ENCODE assay signal across 8 cellular contexts in the genomic region with DNA sequence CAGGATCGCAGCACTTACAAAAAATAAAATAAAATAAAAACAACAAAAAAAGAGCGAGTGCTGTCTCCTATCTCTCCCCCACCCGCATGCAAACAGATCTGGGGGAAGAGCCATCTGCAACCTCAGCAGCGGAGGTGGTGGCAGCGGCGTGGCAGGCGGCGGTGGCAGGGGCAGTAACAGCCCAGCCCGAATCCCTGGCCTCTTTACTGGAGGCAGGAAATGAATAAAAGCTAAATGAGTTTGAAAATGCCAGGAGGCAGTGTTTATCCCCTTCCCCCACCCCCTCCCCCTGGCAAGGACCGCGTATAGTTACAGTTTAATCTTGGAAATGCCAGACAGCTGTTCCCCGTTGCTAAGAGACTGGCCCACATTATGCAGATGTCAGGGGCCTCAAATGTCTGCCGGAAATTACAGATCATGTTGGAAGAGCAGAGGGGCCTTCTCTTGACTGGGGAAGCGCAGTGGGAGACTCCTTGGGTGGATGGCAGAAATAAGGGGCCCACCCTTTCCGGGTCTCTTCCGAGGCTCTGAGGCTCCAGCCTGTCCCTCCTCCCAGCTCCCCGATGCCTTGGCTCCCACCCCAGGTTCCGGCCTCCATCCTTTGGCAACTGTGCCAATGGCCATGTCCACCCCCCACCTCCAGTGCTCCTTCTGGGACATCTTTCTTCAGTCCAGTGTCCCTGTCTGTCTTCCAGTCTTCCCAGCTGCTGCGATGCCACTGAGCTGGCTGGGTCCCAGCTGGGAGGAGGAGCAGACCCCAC.
DNase-seq lines count a peak whose midpoint lies in the region; ATAC-seq and TF ChIP-seq lines count a peak whose summit lies in the region.

No MANE protein-coding gene starts in this region.

- TF ChIP-seq RAD21 in liver (IDR thresholded peaks at IDR 0.05): no peak

- H3K9me3 ChIP-seq in BE2C: no peaks in the 10 kb centered on the region
- H3K9me3 ChIP-seq in PC-3 (ENCODE audit: low read length): no peaks in the 10 kb centered on the region
- H3K9me3 ChIP-seq in liver (ENCODE audit: control insufficient read depth in 4 of 4, low read length in 3 of 4): no peaks in the 10 kb centered on the region
- H3K9me3 ChIP-seq in subcutaneous abdominal adipose tissue (ENCODE audit: control insufficient read depth in 5 of 5, low read length in 5 of 5): no peaks in the 10 kb centered on the region

- 12% methylated on average over 19 of the region's 19 CpGs for WGBS in liver

- no peaks in the 10 kb centered on the region for H3K27me3 Mint-ChIP-seq in chondrocyte (ENCODE audit: low read depth)

- H3K4me2 ChIP-seq in PC-3 (ENCODE audit: low read length): peak overlapping the region; percentile 74

- H3K9ac ChIP-seq in PC-3 (ENCODE audit: low read length) (peak overlapping the region; percentile 80), liver (ENCODE audit: low read depth in 1 of 2, low read length in 2 of 2) (peak overlapping the region in 1 of 2 donors; percentile 21), subcutaneous abdominal adipose tissue (ENCODE audit: low read length in 5 of 5) (peak overlapping the region in 4 of 5 donors; percentile 6 to 60 (median 40))

- H3K4me1 ChIP-seq in BE2C (peaks cover 61% of the 10 kb centered on the region), PC-3 (ENCODE audit: insufficient read depth, low read length) (peaks cover 50% of the 10 kb centered on the region), liver (ENCODE audit: control insufficient read depth in 4 of 4, insufficient read depth in 4 of 4, low read length in 3 of 4) (peaks cover 22 to 33% (median 27%) of the 10 kb centered on the region in 4 donors), subcutaneous abdominal adipose tissue (ENCODE audit: control insufficient read depth in 5 of 5, insufficient read depth in 5 of 5, low read length in 5 of 5) (peaks cover 27 to 61% (median 46%) of the 10 kb centered on the region in 5 donors)

- H3K9me3 Mint-ChIP-seq in chondrocyte (ENCODE audit: low read depth): no peaks in the 10 kb centered on the region

- peak overlapping the region; percentile 49 for H3K4me3 ChIP-seq in BE2C (ENCODE audit: low read depth, low read length)
- peak overlapping the region; percentile 28; the same call in 1 of the 2 replicates for H3K4me3 ChIP-seq in PC-3 (ENCODE audit: low read length)
- no peak overlapping the region for H3K4me3 ChIP-seq in liver (ENCODE audit: low read depth in 1 of 3, low read length in 3 of 3)
- H3K4me3 ChIP-seq in subcutaneous abdominal adipose tissue (ENCODE audit: low read depth in 1 of 5, low read length in 5 of 5): peak overlapping the region in 2 of 5 donors; percentile 0 to 46

- no peaks in the 10 kb centered on the region for H3K9me2 ChIP-seq in PC-3 (replicated peaks; ENCODE audit: low read length)

- DNase-seq in BE2C: peak; percentile 88
- DNase-seq in HT1080 (ENCODE audit: low read depth): peak; percentile 62
- DNase-seq in PC-3: peak; percentile 53
- DNase-seq in chondrocyte (ENCODE audit: low spot score): no peak

- no peaks in the 10 kb centered on the region for H3K36me3 Mint-ChIP-seq in chondrocyte (ENCODE audit: low read depth)

- no peak for TF ChIP-seq CTCF in BE2C (IDR thresholded peaks at IDR 0.05; ENCODE audit: low read depth, low read length)
- no peak for TF ChIP-seq CTCF in PC-3 (conservative IDR thresholded peaks at IDR 0.05; ENCODE audit: low read depth, low read length)
- no peak for TF ChIP-seq CTCF in chondrocyte (IDR thresholded peaks at IDR 0.05)
- no peak for TF ChIP-seq CTCF in liver (IDR thresholded peaks at IDR 0.05; ENCODE audit: low read depth, low read length, missing input control)

- H3K4me3 Mint-ChIP-seq in chondrocyte (ENCODE audit: unreplicated experiment): peak overlapping the region; percentile 54

- H3F3A ChIP-seq in PC-3 (ENCODE audit: low read length, unreplicated experiment): peaks cover 6% of the 10 kb centered on the region

- POLR2A ChIA-PET in PC-3 (lab: Charles Lee; ENCODE audit: unreplicated experiment): interaction anchor here (0.6 to 1.4 kb wide), 6 partner anchors 11 to 204 kb away, joined by 3 to 6 read pairs (median 4); no protein-coding TSS in a partner anchor

- peak; percentile 6 for ATAC-seq in PC-3
- ATAC-seq in GM18861 (IDR thresholded peaks at IDR 0.05; ENCODE audit: unreplicated experiment): no peak
- ATAC-seq in GM21786 (IDR thresholded peaks at IDR 0.05; ENCODE audit: unreplicated experiment): no peak

- CTCF ChIA-PET in PC-3 (lab: Charles Lee): interaction anchor here (0.5 to 3.1 kb wide), 5 partner anchors 27 to 113 kb away, joined by 3 to 10 read pairs (median 3); no protein-coding TSS in a partner anchor

- intact Hi-C loops in PC-3 (cut with micrococcal nuclease): loop anchor here (1.0 to 2.0 kb wide), 2 partner anchors 27 to 43 kb away; no protein-coding TSS in a partner anchor

- peak overlapping the region; percentile 99 for H3K27ac Mint-ChIP-seq in chondrocyte (ENCODE audit: unreplicated experiment)

- peak overlapping the region; percentile 63 for H2AFZ ChIP-seq in PC-3 (ENCODE audit: low read length)

- H4K20me1 ChIP-seq in PC-3 (ENCODE audit: low read length): no peaks in the 10 kb centered on the region

- peaks cover 87% of the 10 kb centered on the region for H3K4me1 Mint-ChIP-seq in chondrocyte (ENCODE audit: low read depth)

- H3K27ac ChIP-seq in PC-3 (ENCODE audit: low read length) (peak overlapping the region; percentile 97), liver (ENCODE audit: low read depth in 1 of 2, low read length in 2 of 2) (peak overlapping the region; percentile 88 to 96), subcutaneous abdominal adipose tissue (ENCODE audit: low read depth, low read length) (peak overlapping the region; percentile 95)

- H3K36me3 ChIP-seq in BE2C (no peaks in the 10 kb centered on the region), PC-3 (ENCODE audit: low read depth, low read length) (no peaks in the 10 kb centered on the region), liver (ENCODE audit: control insufficient read depth in 4 of 4, insufficient read depth in 3 of 4, low read depth in 1 of 4, low read length in 3 of 4) (no peaks in the 10 kb centered on the region), subcutaneous abdominal adipose tissue (ENCODE audit: control insufficient read depth in 5 of 5, insufficient read depth in 5 of 5, low read length in 5 of 5) (no peaks in the 10 kb centered on the region)

- no peaks in the 10 kb centered on the region for H3K27me3 ChIP-seq in BE2C
- H3K27me3 ChIP-seq in PC-3 (ENCODE audit: low read length): no peaks in the 10 kb centered on the region
- H3K27me3 ChIP-seq in liver (ENCODE audit: control insufficient read depth in 4 of 4, insufficient read depth in 4 of 4, low read length in 3 of 4): no peaks in the 10 kb centered on the region
- no peaks in the 10 kb centered on the region for H3K27me3 ChIP-seq in subcutaneous abdominal adipose tissue (ENCODE audit: control insufficient read depth in 5 of 5, insufficient read depth in 4 of 5, low read length in 5 of 5)

- H3K79me2 ChIP-seq in PC-3 (ENCODE audit: low read length): no peaks in the 10 kb centered on the region

- BruUV-seq in PC-3 (replicated peaks; lab: Mats Ljungman, UMichigan): no TSS peak

TF ChIP-seq in liver, 16 proteins besides CTCF, POLR2A, EP300 and RAD21 (continues in another document):
- TF ChIP-seq HNF4A (conservative IDR thresholded peaks at IDR 0.05): no peak
- TF ChIP-seq, protein P1, sequence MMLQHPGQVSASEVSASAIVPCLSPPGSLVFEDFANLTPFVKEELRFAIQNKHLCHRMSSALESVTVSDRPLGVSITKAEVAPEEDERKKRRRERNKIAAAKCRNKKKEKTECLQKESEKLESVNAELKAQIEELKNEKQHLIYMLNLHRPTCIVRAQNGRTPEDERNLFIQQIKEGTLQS (IDR thresholded peaks at IDR 0.05): no peak
- TF ChIP-seq FOXA1 (IDR thresholded peaks at IDR 0.05): no peak
- TF ChIP-seq HNF4G (IDR thresholded peaks at IDR 0.05): no peak
- no peak for TF ChIP-seq FOXA2 (IDR thresholded peaks at IDR 0.05)
- TF ChIP-seq YY1 (IDR thresholded peaks at IDR 0.05): no peak
- TF ChIP-seq GABPA (IDR thresholded peaks at IDR 0.05 in 1 of 2, conservative IDR thresholded peaks at IDR 0.05 in 1 of 2): no peak
- TF ChIP-seq, protein P2, sequence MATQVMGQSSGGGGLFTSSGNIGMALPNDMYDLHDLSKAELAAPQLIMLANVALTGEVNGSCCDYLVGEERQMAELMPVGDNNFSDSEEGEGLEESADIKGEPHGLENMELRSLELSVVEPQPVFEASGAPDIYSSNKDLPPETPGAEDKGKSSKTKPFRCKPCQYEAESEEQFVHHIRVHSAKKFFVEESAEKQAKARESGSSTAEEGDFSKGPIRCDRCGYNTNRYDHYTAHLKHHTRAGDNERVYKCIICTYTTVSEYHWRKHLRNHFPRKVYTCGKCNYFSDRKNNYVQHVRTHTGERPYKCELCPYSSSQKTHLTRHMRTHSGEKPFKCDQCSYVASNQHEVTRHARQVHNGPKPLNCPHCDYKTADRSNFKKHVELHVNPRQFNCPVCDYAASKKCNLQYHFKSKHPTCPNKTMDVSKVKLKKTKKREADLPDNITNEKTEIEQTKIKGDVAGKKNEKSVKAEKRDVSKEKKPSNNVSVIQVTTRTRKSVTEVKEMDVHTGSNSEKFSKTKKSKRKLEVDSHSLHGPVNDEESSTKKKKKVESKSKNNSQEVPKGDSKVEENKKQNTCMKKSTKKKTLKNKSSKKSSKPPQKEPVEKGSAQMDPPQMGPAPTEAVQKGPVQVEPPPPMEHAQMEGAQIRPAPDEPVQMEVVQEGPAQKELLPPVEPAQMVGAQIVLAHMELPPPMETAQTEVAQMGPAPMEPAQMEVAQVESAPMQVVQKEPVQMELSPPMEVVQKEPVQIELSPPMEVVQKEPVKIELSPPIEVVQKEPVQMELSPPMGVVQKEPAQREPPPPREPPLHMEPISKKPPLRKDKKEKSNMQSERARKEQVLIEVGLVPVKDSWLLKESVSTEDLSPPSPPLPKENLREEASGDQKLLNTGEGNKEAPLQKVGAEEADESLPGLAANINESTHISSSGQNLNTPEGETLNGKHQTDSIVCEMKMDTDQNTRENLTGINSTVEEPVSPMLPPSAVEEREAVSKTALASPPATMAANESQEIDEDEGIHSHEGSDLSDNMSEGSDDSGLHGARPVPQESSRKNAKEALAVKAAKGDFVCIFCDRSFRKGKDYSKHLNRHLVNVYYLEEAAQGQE (IDR thresholded peaks at IDR 0.05): no peak

Comparison
In these comparisons a context has a peak if more than half of its experiments do, and no peak if none do; other contexts are left out.
1. H3K4me3 ChIP-seq: peak in BE2C (single experiment) and PC-3 (single experiment); none in liver (0 of 3).
2. Peak in every context shown above with its lines, with median percentiles within 50 percentile points of each other: H3K27ac ChIP-seq.